8 cellular contexts compared by ENCODE assay signal in genomic region chr12:55724226-55724939, GRCh38. TPM values are rescaled to one million over a fixed set of nuclear protein-coding genes. Genes with fewer than 3 reads are reported as not detected.
DNase-seq lines count a peak whose midpoint lies in the region; ATAC-seq, FAIRE-seq and TF ChIP-seq lines count a peak whose summit lies in the region.

No MANE protein-coding gene starts in this region.

- peak; percentile 78 for TF ChIP-seq CTCF in GM12872 (IDR thresholded peaks at IDR 0.05; ENCODE audit: insufficient read depth, low read depth, low read length)
- peak; percentile 61 for TF ChIP-seq CTCF in MM.1S (IDR thresholded peaks at IDR 0.05; ENCODE audit: low read length)
- peak; percentile 21 to 64 (median 36) for TF ChIP-seq CTCF in breast epithelium (IDR thresholded peaks at IDR 0.05)

- peak overlapping the region; percentile 39 for H3K4me3 Mint-ChIP-seq in T-helper 2 cell treated with Interferon-gamma antibody and Interleukin-4, amounts not matched to agents 5 μg/mL and 100 μg/mL, for 36 hours
- no peak overlapping the region for H3K4me3 Mint-ChIP-seq in activated T-helper 17 cell treated with anti-CD3 and anti-CD28 coated beads, Interleukin-2, amount 50 U/mL, for 72 hours

- TF ChIP-seq POLR2A in breast epithelium (IDR thresholded peaks at IDR 0.05): no peak
- TF ChIP-seq POLR2A in H54 (IDR thresholded peaks at IDR 0.05; ENCODE audit: low read depth, low read length): no peak

- H3K27me3 Mint-ChIP-seq in T-helper 2 cell treated with Interferon-gamma antibody and Interleukin-4, amounts not matched to agents 5 μg/mL and 100 μg/mL, for 36 hours (ENCODE audit: low read depth): no peaks in the 10 kb centered on the region
- no peaks in the 10 kb centered on the region for H3K27me3 Mint-ChIP-seq in activated T-helper 17 cell treated with anti-CD3 and anti-CD28 coated beads, Interleukin-2, amount 50 U/mL, for 72 hours

- H3K9me2 ChIP-seq in MM.1S (replicated peaks; ENCODE audit: insufficient read depth, low read length): no peaks in the 10 kb centered on the region

- H3K36me3 Mint-ChIP-seq in T-helper 2 cell treated with Interferon-gamma antibody and Interleukin-4, amounts not matched to agents 5 μg/mL and 100 μg/mL, for 36 hours (ENCODE audit: low read depth): peaks cover 18% of the 10 kb centered on the region
- H3K36me3 Mint-ChIP-seq in activated T-helper 17 cell treated with anti-CD3 and anti-CD28 coated beads, Interleukin-2, amount 50 U/mL, for 72 hours (ENCODE audit: low read depth): peaks cover 47% of the 10 kb centered on the region

- no peaks in the 10 kb centered on the region for H3K9me3 ChIP-seq in MM.1S (replicated peaks; ENCODE audit: insufficient read depth, low read length)
- no peaks in the 10 kb centered on the region for H3K9me3 ChIP-seq in breast epithelium

- H3K9ac ChIP-seq in MM.1S (ENCODE audit: low read length): no peak overlapping the region

- H3K4me1 ChIP-seq in MM.1S (ENCODE audit: low read length) (peaks cover 8% of the 10 kb centered on the region), breast epithelium (peaks cover 9 to 23% of the 10 kb centered on the region in 2 donors)

- H3K27me3 ChIP-seq in MM.1S (replicated peaks; ENCODE audit: insufficient read depth, low read length) (no peaks in the 10 kb centered on the region), breast epithelium (no peaks in the 10 kb centered on the region)

- H3F3A ChIP-seq in MM.1S (ENCODE audit: insufficient read depth, low read length): no peaks in the 10 kb centered on the region

- H3K4me3 ChIP-seq in MM.1S (ENCODE audit: low read length): no peak overlapping the region
- no peak overlapping the region for H3K4me3 ChIP-seq in breast epithelium

- peak; percentile 47 for DNase-seq in MM.1S
- peak; percentile 54 for DNase-seq in T-helper 2 cell treated with Interferon-gamma antibody and Interleukin-4, amounts not matched to agents 5 μg/mL and 100 μg/mL, for 36 hours (ENCODE audit: low spot score)
- peak; percentile 53 to 73 for DNase-seq in breast epithelium (ENCODE audit: low spot score in 2 of 2)
- peak; percentile 67 for DNase-seq in kidney tubule cell (ENCODE audit: low spot score)
- DNase-seq in stimulated activated CD4-positive, alpha-beta T cell treated with anti-CD3 and anti-CD28 coated beads, Interleukin-4, amount 100 ng/mL, for 4 hours: peak; percentile 51 to 58
- no peak for DNase-seq in H54 (ENCODE audit: insufficient read length, low spot score)

- no peak overlapping the region for H2AFZ ChIP-seq in MM.1S (ENCODE audit: low read length)

- H3K79me2 ChIP-seq in MM.1S (ENCODE audit: low read length): peaks cover 15% of the 10 kb centered on the region

- H3K36me3 ChIP-seq in MM.1S (replicated peaks; ENCODE audit: insufficient read depth, low read length): no peaks in the 10 kb centered on the region
- H3K36me3 ChIP-seq in breast epithelium: no peaks in the 10 kb centered on the region

- no peak for ATAC-seq in activated T-helper 17 cell treated with anti-CD3 and anti-CD28 coated beads, Interleukin-2, amount 50 U/mL, for 72 hours (replicated peaks)

- peak overlapping the region; percentile 64 for H3K27ac Mint-ChIP-seq in T-helper 2 cell treated with Interferon-gamma antibody and Interleukin-4, amounts not matched to agents 5 μg/mL and 100 μg/mL, for 36 hours
- no peak overlapping the region for H3K27ac Mint-ChIP-seq in activated T-helper 17 cell treated with anti-CD3 and anti-CD28 coated beads, Interleukin-2, amount 50 U/mL, for 72 hours

- intact Hi-C loops in breast epithelium (cut with DNase I; ENCODE audit: low total_unique reads): no loop called here

- no peak for FAIRE-seq in H54 (lab: Jason Lieb, UNC)

- no peak overlapping the region for H3K4me2 ChIP-seq in MM.1S (ENCODE audit: low read depth, low read length)

- no peaks in the 10 kb centered on the region for H4K20me1 ChIP-seq in MM.1S (ENCODE audit: insufficient read depth, low read length)

- no peaks in the 10 kb centered on the region for H3K9me3 Mint-ChIP-seq in T-helper 2 cell treated with Interferon-gamma antibody and Interleukin-4, amounts not matched to agents 5 μg/mL and 100 μg/mL, for 36 hours
- H3K9me3 Mint-ChIP-seq in activated T-helper 17 cell treated with anti-CD3 and anti-CD28 coated beads, Interleukin-2, amount 50 U/mL, for 72 hours: no peaks in the 10 kb centered on the region

- H3K4me1 Mint-ChIP-seq in T-helper 2 cell treated with Interferon-gamma antibody and Interleukin-4, amounts not matched to agents 5 μg/mL and 100 μg/mL, for 36 hours (ENCODE audit: low read depth): peaks cover 18% of the 10 kb centered on the region
- peaks cover 19% of the 10 kb centered on the region for H3K4me1 Mint-ChIP-seq in activated T-helper 17 cell treated with anti-CD3 and anti-CD28 coated beads, Interleukin-2, amount 50 U/mL, for 72 hours

- H3K27ac ChIP-seq in MM.1S (ENCODE audit: low read length) (no peak overlapping the region), breast epithelium (peak overlapping the region in 1 of 2 donors; percentile 30)

RNA-seq across cellular contexts. Expression of gene RDH5, which starts 4.2 kb away (rescaled TPM):
- 10 to 100 TPM; 18.9 to 90.9 (median 21.6) TPM for total RNA-seq in breast epithelium
- 10 to 100 TPM; 13.0 to 13.5 TPM for total RNA-seq in activated T-helper 17 cell treated with anti-CD3 and anti-CD28 coated beads, Interleukin-2, amount 50 U/mL, for 72 hours

RNA-seq across cellular contexts. Expression of gene CD63, which starts 4.4 kb away (rescaled TPM):
- total RNA-seq in breast epithelium: 100 to 1,000 TPM; 540 to 910 (median 777) TPM
- total RNA-seq in activated T-helper 17 cell treated with anti-CD3 and anti-CD28 coated beads, Interleukin-2, amount 50 U/mL, for 72 hours: 100 to 1,000 TPM; 211 to 237 TPM

RNA-seq across cellular contexts. Expression of gene BLOC1S1, which starts 8.5 kb away (rescaled TPM):
- total RNA-seq in breast epithelium: 100 to 1,000 TPM; 141 to 238 (median 162) TPM
- 100 to 1,000 TPM; 104 to 118 TPM for total RNA-seq in activated T-helper 17 cell treated with anti-CD3 and anti-CD28 coated beads, Interleukin-2, amount 50 U/mL, for 72 hours

RNA-seq across cellular contexts. Expression of gene ITGA7, which starts 16.7 kb away (rescaled TPM):
- 100 to 1,000 TPM in 1 of 3 donors, 10 to 100 TPM in 2; 20.5 to 190 (median 33.1) TPM for total RNA-seq in breast epithelium
- 1 to 10 TPM; 3.2 to 8.7 TPM for total RNA-seq in activated T-helper 17 cell treated with anti-CD3 and anti-CD28 coated beads, Interleukin-2, amount 50 U/mL, for 72 hours

RNA-seq across cellular contexts. Expression of gene GDF11, which starts 18.5 kb away (rescaled TPM):
- 1 to 10 TPM in 1 of 3 donors, under 1 TPM in 2; 0.64 to 1.6 (median 0.88) TPM for total RNA-seq in breast epithelium
- total RNA-seq in activated T-helper 17 cell treated with anti-CD3 and anti-CD28 coated beads, Interleukin-2, amount 50 U/mL, for 72 hours: 10 to 100 TPM in 1 of 2 donors, 1 to 10 TPM in 1; 7.4 to 14.1 TPM
